Comparison of ENCODE assay signal across 1 cellular context in the genomic region with DNA sequence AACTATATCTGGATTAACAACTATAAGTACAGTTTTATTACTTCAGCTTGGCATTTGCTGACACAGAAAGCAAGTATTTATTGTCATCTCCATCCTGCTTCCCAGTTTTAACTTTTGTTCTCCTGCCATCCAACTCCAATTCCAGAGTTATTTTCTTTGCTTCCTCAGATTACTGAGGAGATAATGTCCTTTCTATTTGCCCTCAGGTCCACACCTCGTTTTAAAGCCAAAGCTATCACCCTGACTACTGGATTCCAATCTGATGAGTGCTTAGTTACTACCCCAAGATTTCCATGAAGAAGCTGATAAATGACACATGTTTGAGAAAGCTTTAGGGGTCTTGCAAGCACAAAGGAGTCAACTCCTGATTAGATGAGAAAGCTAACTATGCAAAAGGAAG.
TF ChIP-seq lines count a peak whose summit lies in the region.

No MANE protein-coding gene starts in this region.

TF ChIP-seq in SK-N-SH treated with all-trans-retinoic acid at 6 μM for 48 hours, 23 proteins besides CTCF, POLR2A, EP300 and RAD21 (continued from another document):
- TF ChIP-seq, protein P1, sequence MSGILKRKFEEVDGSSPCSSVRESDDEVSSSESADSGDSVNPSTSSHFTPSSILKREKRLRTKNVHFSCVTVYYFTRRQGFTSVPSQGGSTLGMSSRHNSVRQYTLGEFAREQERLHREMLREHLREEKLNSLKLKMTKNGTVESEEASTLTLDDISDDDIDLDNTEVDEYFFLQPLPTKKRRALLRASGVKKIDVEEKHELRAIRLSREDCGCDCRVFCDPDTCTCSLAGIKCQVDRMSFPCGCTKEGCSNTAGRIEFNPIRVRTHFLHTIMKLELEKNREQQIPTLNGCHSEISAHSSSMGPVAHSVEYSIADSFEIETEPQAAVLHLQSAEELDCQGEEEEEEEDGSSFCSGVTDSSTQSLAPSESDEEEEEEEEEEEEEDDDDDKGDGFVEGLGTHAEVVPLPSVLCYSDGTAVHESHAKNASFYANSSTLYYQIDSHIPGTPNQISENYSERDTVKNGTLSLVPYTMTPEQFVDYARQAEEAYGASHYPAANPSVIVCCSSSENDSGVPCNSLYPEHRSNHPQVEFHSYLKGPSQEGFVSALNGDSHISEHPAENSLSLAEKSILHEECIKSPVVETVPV (CRISPR knock-in tag; IDR thresholded peaks at IDR 0.05): no peak
- no peak for TF ChIP-seq PATZ1 (CRISPR knock-in tag; IDR thresholded peaks at IDR 0.05; ENCODE audit: borderline replicate concordance)
- TF ChIP-seq ZNF8 (CRISPR knock-in tag; IDR thresholded peaks at IDR 0.05): no peak
- TF ChIP-seq ISL1 (CRISPR knock-in tag; IDR thresholded peaks at IDR 0.05): no peak
- no peak for TF ChIP-seq TCF4 (CRISPR knock-in tag; IDR thresholded peaks at IDR 0.05; ENCODE audit: borderline replicate concordance)
- TF ChIP-seq PPARA (CRISPR knock-in tag; IDR thresholded peaks at IDR 0.05; ENCODE audit: borderline replicate concordance): no peak
- TF ChIP-seq ZNF70 (CRISPR knock-in tag; IDR thresholded peaks at IDR 0.05): no peak
TF ChIP-seq in SK-N-SH treated with all-trans-retinoic acid at 6 μM for 48 hours: peak in this region for 0.
